16 cellular contexts compared by ENCODE assay signal in the genomic region with DNA sequence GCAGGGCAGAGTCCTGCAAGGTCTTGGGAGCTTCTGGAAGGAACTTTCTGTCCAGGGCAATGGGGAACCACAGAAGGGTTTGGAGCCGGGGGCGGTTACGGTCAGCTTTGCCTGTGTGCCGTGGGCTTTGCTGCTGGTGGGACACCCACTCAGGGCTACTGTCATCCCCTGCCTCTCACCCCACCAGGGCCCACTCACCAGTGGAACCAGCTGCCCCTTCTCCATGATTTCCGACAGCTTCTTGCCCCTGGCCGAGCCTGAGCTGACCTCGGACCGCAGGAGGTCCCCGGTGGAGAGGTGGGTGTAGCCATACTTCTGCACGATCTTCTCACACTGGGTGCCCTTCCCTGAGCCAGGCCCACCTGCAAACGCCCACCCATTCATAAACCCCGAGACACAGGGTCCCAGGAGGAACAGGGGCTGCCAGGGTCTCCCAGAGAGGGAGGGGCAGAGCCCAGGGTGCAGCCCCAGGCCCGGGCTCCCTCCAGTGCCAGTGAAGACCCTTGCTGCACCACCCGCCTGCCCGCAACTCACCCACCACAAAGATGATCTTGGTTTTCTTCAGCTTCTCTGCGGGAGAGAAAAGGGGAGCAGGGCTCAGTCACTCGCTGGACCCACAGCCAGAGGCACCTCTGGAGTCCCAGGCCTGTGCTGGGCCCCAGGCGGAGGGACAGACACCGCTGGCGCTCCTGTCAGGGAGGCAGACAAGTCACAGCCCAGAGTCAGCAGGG. TPM values are rescaled to one million over a fixed set of nuclear protein-coding genes. Genes with fewer than 3 reads are reported as not detected.
A peak's percentile ranks its signal among the peaks of the same experiment; 100 is the strongest.
DNase-seq lines count a peak whose midpoint lies in the region; ATAC-seq and TF ChIP-seq lines count a peak whose summit lies in the region.
"Had no signal": no experiment of that assay in that cellular context is flagged by ENCODE, and none has a peak within 500 bp of the region (broad histone marks: within the 10 kb centered on the region; RNA-seq: fewer than 3 reads in every experiment).

No MANE protein-coding gene starts in this region.

- H3K27me3 Mint-ChIP-seq in endodermal cell (ENCODE audit: insufficient read depth) = no peaks in the 10 kb centered on the region
- peaks cover 3% of the 10 kb centered on the region for H3K27me3 Mint-ChIP-seq in activated CD8-positive, alpha-beta T cell treated with anti-CD3 and anti-CD28 coated beads, Interleukin-2, amount 10 ng/mL, durations not matched to agents 7 days and 5 days (ENCODE audit: low read depth)

- H3K9ac ChIP-seq in BLaER1 = peak overlapping the region; percentile 51
- no peak overlapping the region for H3K9ac ChIP-seq in endodermal cell (ENCODE audit: extremely low read depth, low read length, poor library complexity, severe bottlenecking)

- CTCF ChIA-PET in activated CD8-positive, alpha-beta T cell treated with anti-CD3 and anti-CD28 coated beads, Interleukin-2, amount 10 ng/mL, durations not matched to agents 7 days and 5 days (lab: Charles Lee) = interaction anchor here (0.6 to 4.9 kb wide), 3 partner anchors 9 to 138 kb away, joined by 3 to 53 read pairs (median 3); partner anchors contain the start of gene TOR2A

- DNase-seq in WERI-Rb-1 (no peak), endodermal cell (no peak), psoas muscle (no peak), NCI-H774 (lab: John Stamatoyannopoulos, UW) (no peak), testis (no peak)
- DNase-seq in activated CD8-positive, alpha-beta T cell treated with anti-CD3 and anti-CD28 coated beads, Interleukin-2, amount 10 ng/mL, durations not matched to agents 7 days and 5 days = no peak
- no peak for DNase-seq in activated effector memory CD4-positive, alpha-beta T cell treated with anti-CD3 and anti-CD28 coated beads, Interleukin-2, amount 50 U/mL, for 16 hours
- DNase-seq: DMS53, MV-4-11, NCI-H1436, NCI-H226, NCI-H69 had no signal

- H3K9me3 ChIP-seq in BLaER1 (no peaks in the 10 kb centered on the region), WERI-Rb-1 (ENCODE audit: severe bottlenecking) (no peaks in the 10 kb centered on the region), endodermal cell (ENCODE audit: control insufficient read depth, low read length) (no peaks in the 10 kb centered on the region), psoas muscle (no peaks in the 10 kb centered on the region), testis (no peaks in the 10 kb centered on the region)
- H3K9me3 ChIP-seq: A549 had no signal

- H3K4me2 ChIP-seq in BLaER1 = peak overlapping the region; percentile 78
- H3K4me2 ChIP-seq: A549 had no signal

- WGBS in endodermal cell (ENCODE audit: insufficient coverage in 1 of 2, insufficient read length in 1 of 2), 2 experiments = 92 to 94% methylated on average over 11 to 20 of the region's 20 CpGs
- WGBS in psoas muscle, 3 donors = 83 to 91% (median 89%) methylated on average over 20 of the region's 20 CpGs
- 75 to 85% methylated on average over 7 to 20 of the region's 20 CpGs for WGBS in testis, 2 donors

- H3K36me3 Mint-ChIP-seq in endodermal cell (ENCODE audit: low read depth) = no peaks in the 10 kb centered on the region
- no peaks in the 10 kb centered on the region for H3K36me3 Mint-ChIP-seq in activated CD8-positive, alpha-beta T cell treated with anti-CD3 and anti-CD28 coated beads, Interleukin-2, amount 10 ng/mL, durations not matched to agents 7 days and 5 days (ENCODE audit: low read depth)
- H3K36me3 Mint-ChIP-seq: IgD-negative memory B cell had no signal

- TF ChIP-seq POLR2A in testis (IDR thresholded peaks at IDR 0.05) = no peak

- H3K27ac ChIP-seq in BLaER1 (peak overlapping the region; percentile 64), WERI-Rb-1 (peak overlapping the region; percentile 16; the same call in 1 of the 2 replicates), endodermal cell (ENCODE audit: low read depth, low read length) (peak overlapping the region; percentile 74), psoas muscle (peak overlapping the region; percentile 85), testis (no peak overlapping the region)
- H3K27ac ChIP-seq: A549 had no signal

- intact Hi-C loops in psoas muscle (cut with DNase I) (loop anchor here (5.0 kb wide), 5 partner anchors 45 to 280 kb away; partner anchors contain the start of genes TOR2A (in 2 of the 2), CDK9 (in 1 of the 2), FPGS (in 1 of the 2) and ST6GALNAC4 (in 1 of the 2)), testis (cut with DNase I; ENCODE audit: low total_unique reads) (loop anchor here (10.0 kb wide), 1 partner anchor 138 kb away; the partner anchor contains the start of gene TOR2A)

- H4K20me1 ChIP-seq in BLaER1 = no peaks in the 10 kb centered on the region

- H3K4me3 ChIP-seq in BLaER1 (no peak overlapping the region), WERI-Rb-1 (ENCODE audit: low read depth, low read length) (no peak overlapping the region), endodermal cell (ENCODE audit: low read length) (no peak overlapping the region), psoas muscle (no peak overlapping the region), testis (no peak overlapping the region)
- H3K4me3 ChIP-seq: A549 had no signal

- H3K4me1 Mint-ChIP-seq in endodermal cell = peaks cover 5% of the 10 kb centered on the region
- peaks cover 8% of the 10 kb centered on the region for H3K4me1 Mint-ChIP-seq in activated CD8-positive, alpha-beta T cell treated with anti-CD3 and anti-CD28 coated beads, Interleukin-2, amount 10 ng/mL, durations not matched to agents 7 days and 5 days (ENCODE audit: low read depth)

- ATAC-seq in psoas muscle = no peak
- no peak for ATAC-seq in activated CD8-positive, alpha-beta T cell treated with anti-CD3 and anti-CD28 coated beads, Interleukin-2, amount 10 ng/mL, durations not matched to agents 7 days and 5 days
- ATAC-seq: A549, Right ventricle myocardium inferior had no signal

- POLR2A ChIA-PET in activated CD8-positive, alpha-beta T cell treated with anti-CD3 and anti-CD28 coated beads, Interleukin-2, amount 10 ng/mL, durations not matched to agents 7 days and 5 days (lab: Charles Lee) = no interaction called here

- no peak overlapping the region for H3K4me3 Mint-ChIP-seq in endodermal cell
- H3K4me3 Mint-ChIP-seq in activated CD8-positive, alpha-beta T cell treated with anti-CD3 and anti-CD28 coated beads, Interleukin-2, amount 10 ng/mL, durations not matched to agents 7 days and 5 days = no peak overlapping the region
- H3K4me3 Mint-ChIP-seq: IgD-negative memory B cell had no signal

- H3K4me1 ChIP-seq in BLaER1 = peaks cover 88% of the 10 kb centered on the region
- H3K4me1 ChIP-seq in endodermal cell (ENCODE audit: control insufficient read depth, insufficient read depth, low read length) = peaks cover 3% of the 10 kb centered on the region
- H3K4me1 ChIP-seq in psoas muscle = peaks cover 38% of the 10 kb centered on the region
- H3K4me1 ChIP-seq in testis = peaks cover 58% of the 10 kb centered on the region

- peaks cover 8% of the 10 kb centered on the region; the same call in 1 of the 2 replicates for H3K36me3 ChIP-seq in BLaER1
- H3K36me3 ChIP-seq in WERI-Rb-1 = peaks cover 58% of the 10 kb centered on the region
- H3K36me3 ChIP-seq in endodermal cell (ENCODE audit: control insufficient read depth, insufficient read depth, low read length) = no peaks in the 10 kb centered on the region
- peaks cover 0 to 56% of the 10 kb centered on the region in 2 donors for H3K36me3 ChIP-seq in psoas muscle (ENCODE audit: insufficient read depth in 1 of 2, low read depth in 1 of 2)
- no peaks in the 10 kb centered on the region for H3K36me3 ChIP-seq in testis (ENCODE audit: low read depth, missing control alignments)

- no peak for TF ChIP-seq CTCF in WERI-Rb-1 (IDR thresholded peaks at IDR 0.05; ENCODE audit: low read depth, low read length)
- TF ChIP-seq CTCF in endodermal cell (conservative IDR thresholded peaks at IDR 0.05) = no peak
- TF ChIP-seq CTCF in psoas muscle (IDR thresholded peaks at IDR 0.05) = no peak
- no peak for TF ChIP-seq CTCF in testis (IDR thresholded peaks at IDR 0.05)

- H3K27ac Mint-ChIP-seq in endodermal cell = no peak overlapping the region
- no peak overlapping the region for H3K27ac Mint-ChIP-seq in activated CD8-positive, alpha-beta T cell treated with anti-CD3 and anti-CD28 coated beads, Interleukin-2, amount 10 ng/mL, durations not matched to agents 7 days and 5 days
- H3K27ac Mint-ChIP-seq: IgD-negative memory B cell had no signal

- H3K9me3 Mint-ChIP-seq in endodermal cell = no peaks in the 10 kb centered on the region
- no peaks in the 10 kb centered on the region for H3K9me3 Mint-ChIP-seq in activated CD8-positive, alpha-beta T cell treated with anti-CD3 and anti-CD28 coated beads, Interleukin-2, amount 10 ng/mL, durations not matched to agents 7 days and 5 days (ENCODE audit: insufficient read depth)
- H3K9me3 Mint-ChIP-seq: IgD-negative memory B cell had no signal

- H3K27me3 ChIP-seq in BLaER1 = peaks cover 11% of the 10 kb centered on the region
- H3K27me3 ChIP-seq in WERI-Rb-1 (ENCODE audit: insufficient read depth, low read depth, severe bottlenecking) = no peaks in the 10 kb centered on the region
- H3K27me3 ChIP-seq in endodermal cell (ENCODE audit: control insufficient read depth, insufficient read depth, low read length, poor library complexity, severe bottlenecking) = no peaks in the 10 kb centered on the region
- no peaks in the 10 kb centered on the region for H3K27me3 ChIP-seq in psoas muscle (ENCODE audit: insufficient read depth in 3 of 3, low read length in 2 of 3)
- H3K27me3 ChIP-seq in testis = no peaks in the 10 kb centered on the region

RNA-seq across cellular contexts. Expression of gene AK1, which starts 4.8 kb away (rescaled TPM):
- total RNA-seq in endodermal cell = 10 to 100 TPM; 19.0 to 22.8 TPM
- polyA plus RNA-seq in endodermal cell (2013, experiment 1 of 2) = 58.2 TPM
- 50.8 TPM for polyA plus RNA-seq in endodermal cell (2013, experiment 2 of 2)
- 100 to 1,000 TPM; 369 to 854 (median 688) TPM for total RNA-seq in psoas muscle
- 100 to 1,000 TPM; 310 to 845 (median 778) TPM for polyA plus RNA-seq in psoas muscle
- total RNA-seq in testis = 100 to 1,000 TPM in 1 of 2 donors, 10 to 100 TPM in 1; 86.7 to 103 TPM
- 154 TPM for polyA plus RNA-seq in testis (ENCODE audit: insufficient read depth, low read depth, low replicate concordance)
- 10 to 100 TPM; 22.4 to 30.4 TPM for total RNA-seq in activated CD8-positive, alpha-beta T cell treated with anti-CD3 and anti-CD28 coated beads, Interleukin-2, amount 10 ng/mL, durations not matched to agents 7 days and 5 days

RNA-seq across cellular contexts. Expression of gene ENG, which starts 18.2 kb away (rescaled TPM):
- total RNA-seq in endodermal cell = 1 to 10 TPM; 2.2 to 2.4 TPM
- 1.2 TPM for polyA plus RNA-seq in endodermal cell (2013, experiment 1 of 2)
- 0.95 TPM for polyA plus RNA-seq in endodermal cell (2013, experiment 2 of 2)
- 10 to 100 TPM; 31.7 to 80.4 (median 54.3) TPM for total RNA-seq in psoas muscle
- polyA plus RNA-seq in psoas muscle = 10 to 100 TPM; 22.1 to 78.1 (median 28.6) TPM
- total RNA-seq in testis = 100 to 1,000 TPM; 132 to 214 TPM
- 144 TPM for polyA plus RNA-seq in testis (ENCODE audit: insufficient read depth, low read depth, low replicate concordance)
- 10 to 100 TPM; 22.9 to 24.3 TPM for total RNA-seq in activated CD8-positive, alpha-beta T cell treated with anti-CD3 and anti-CD28 coated beads, Interleukin-2, amount 10 ng/mL, durations not matched to agents 7 days and 5 days

RNA-seq across cellular contexts. Expression of gene ST6GALNAC6, which starts 26.7 kb away (rescaled TPM):
- 10 to 100 TPM; 42.3 to 44.2 TPM for total RNA-seq in endodermal cell
- polyA plus RNA-seq in endodermal cell (2013, experiment 1 of 2) = 25.4 TPM
- 26.0 TPM for polyA plus RNA-seq in endodermal cell (2013, experiment 2 of 2)
- total RNA-seq in psoas muscle = 10 to 100 TPM; 20.3 to 26.1 (median 24.4) TPM
- 10 to 100 TPM; 18.5 to 35.5 (median 31.0) TPM for polyA plus RNA-seq in psoas muscle
- 10 to 100 TPM; 46.3 to 70.3 TPM for total RNA-seq in testis
- polyA plus RNA-seq in testis (ENCODE audit: insufficient read depth, low read depth, low replicate concordance) = 43.0 TPM
- 10 to 100 TPM; 68.6 to 77.6 TPM for total RNA-seq in activated CD8-positive, alpha-beta T cell treated with anti-CD3 and anti-CD28 coated beads, Interleukin-2, amount 10 ng/mL, durations not matched to agents 7 days and 5 days

RNA-seq across cellular contexts. Expression of gene ST6GALNAC4, which starts 44.2 kb away (rescaled TPM):
- total RNA-seq in endodermal cell (10 to 100 TPM in 1 of 2 donors, 1 to 10 TPM in 1; 8.3 to 12.7 TPM), psoas muscle (10 to 100 TPM in 3 of 4 donors, 1 to 10 TPM in 1; 8.9 to 52.6 (median 27.3) TPM), testis (10 to 100 TPM; 18.8 to 24.7 TPM)
- polyA plus RNA-seq in endodermal cell (2013, experiment 1 of 2) = 14.6 TPM
- 15.4 TPM for polyA plus RNA-seq in endodermal cell (2013, experiment 2 of 2)
- polyA plus RNA-seq in psoas muscle (10 to 100 TPM; 14.0 to 31.4 (median 14.8) TPM), testis (ENCODE audit: insufficient read depth, low read depth, low replicate concordance) (10.3 TPM)
- total RNA-seq in activated CD8-positive, alpha-beta T cell treated with anti-CD3 and anti-CD28 coated beads, Interleukin-2, amount 10 ng/mL, durations not matched to agents 7 days and 5 days = 10 to 100 TPM; 37.0 to 39.7 TPM

RNA-seq across cellular contexts. Expression of gene PIP5KL1, which starts 57.9 kb away (rescaled TPM):
- total RNA-seq in endodermal cell (1 to 10 TPM; 6.6 to 9.3 TPM), psoas muscle (under 1 TPM in 2 of 4 donors, not detected in 2; 0.40 to 0.44 TPM), testis (10 to 100 TPM in 1 of 2 donors, 1 to 10 TPM in 1; 8.4 to 10.2 TPM)
- polyA plus RNA-seq in endodermal cell (2013, experiment 1 of 2) = 3.7 TPM
- polyA plus RNA-seq in endodermal cell (2013, experiment 2 of 2) = 3.3 TPM
- polyA plus RNA-seq in psoas muscle (under 1 TPM in 2 of 3 donors, not detected in 1; 0.05 to 0.12 TPM), testis (ENCODE audit: insufficient read depth, low read depth, low replicate concordance) (3.9 TPM)
- 1 to 10 TPM; 2.6 to 2.7 TPM for total RNA-seq in activated CD8-positive, alpha-beta T cell treated with anti-CD3 and anti-CD28 coated beads, Interleukin-2, amount 10 ng/mL, durations not matched to agents 7 days and 5 days
- total RNA-seq: Right ventricle myocardium inferior had no signal

Comparison
In these comparisons a context has a peak if more than half of its experiments do, and no peak if none do; other contexts are left out.
1. H3K27ac ChIP-seq: peak in BLaER1 (single experiment), WERI-Rb-1 (single experiment), endodermal cell (single experiment) and psoas muscle (single experiment); none in testis (0 of 2).
2. RNA of gene ENG, which starts 18.2 kb away (total RNA-seq): 132 to 214 TPM in testis, 31.7 to 80.4 TPM in psoas muscle and 22.9 to 24.3 TPM in activated CD8-positive, alpha-beta T cell treated with anti-CD3 and anti-CD28 coated beads, Interleukin-2, amount 10 ng/mL, durations not matched to agents 7 days and 5 days; 2.2 to 2.4 TPM in endodermal cell; every median in the first group is over 4 times any median in the second.